In the genomic region with DNA sequence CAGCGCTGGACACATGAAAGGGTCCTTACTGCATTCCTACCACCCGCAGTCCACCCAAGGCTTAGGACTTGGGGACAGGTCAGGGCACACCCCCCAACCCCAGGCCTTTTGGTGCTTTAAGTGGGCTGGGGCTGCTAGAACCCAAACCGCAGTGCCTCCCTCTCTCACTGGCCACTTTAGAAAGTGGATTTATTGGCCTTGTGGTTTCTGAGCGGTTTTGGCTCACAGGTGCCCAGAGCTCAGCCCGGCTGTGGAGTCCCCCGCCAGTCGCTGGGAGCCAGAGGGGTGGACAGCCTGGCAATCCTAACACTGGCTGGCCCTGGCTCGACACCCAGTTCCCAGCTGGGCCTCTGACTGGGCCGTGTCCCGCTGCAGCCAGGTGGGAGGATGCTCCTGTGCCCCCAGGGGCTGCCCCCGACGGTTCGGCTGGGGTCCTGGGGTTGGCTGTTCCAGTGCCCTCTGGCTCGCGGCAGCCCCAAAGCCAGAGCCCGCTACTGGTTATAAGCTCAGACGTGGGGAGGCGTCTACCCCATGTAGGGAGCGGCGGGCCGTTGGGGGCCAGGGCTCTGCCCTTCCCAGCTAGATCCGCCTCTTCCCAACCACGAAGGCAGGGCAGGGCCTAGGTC, we compare ENCODE assay signal across 18 cellular contexts.
DNase-seq lines count a peak whose midpoint lies in the region; ATAC-seq, FAIRE-seq and TF ChIP-seq lines count a peak whose summit lies in the region.
"Had no signal": no experiment of that assay in that cellular context is flagged by ENCODE, and none has a peak within 500 bp of the region (broad histone marks: within the 10 kb centered on the region; RNA-seq: fewer than 3 reads in every experiment).

No MANE protein-coding gene starts in this region.

- peaks cover 15% of the 10 kb centered on the region for H3K4me1 ChIP-seq in KMS-11 (ENCODE audit: low read depth, poor library complexity, severe bottlenecking)
- peaks cover 0 to 3% (median 0%) of the 10 kb centered on the region in 4 experiments; a peak in 2 of 7 replicates for H3K4me1 ChIP-seq in H1 (replicated peaks in 1 of 4; ENCODE audit: control insufficient read depth in 3 of 4, insufficient read depth in 4 of 4, low read length in 3 of 4)

- H2BK15ac ChIP-seq in H1 (ENCODE audit: low read length), result no peak overlapping the region

- peak overlapping the region; percentile 13; the same call in 1 of the 2 replicates for H3K4me2 ChIP-seq in KMS-11
- H3K4me2 ChIP-seq in H1 (ENCODE audit: insufficient read depth in 1 of 2, low read depth in 2 of 2, low read length in 2 of 2), result no peak overlapping the region
- H3K4me2 ChIP-seq: A549 had no signal

- no peak overlapping the region for H3K27ac ChIP-seq in KMS-11
- H3K27ac ChIP-seq in H1 (ENCODE audit: low read depth, low read length), result no peak overlapping the region

- no peak overlapping the region for H3K23ac ChIP-seq in H1 (ENCODE audit: insufficient read length)

- intact Hi-C loops in left ventricle myocardium superior (cut with micrococcal nuclease), result no loop called here
- intact Hi-C loops in Right ventricle myocardium superior (cut with DNase I), result no loop called here

- no peak overlapping the region for H4K91ac ChIP-seq in H1 (replicated peaks; ENCODE audit: insufficient read length, low read length)

- TF ChIP-seq EP300 in H1 (IDR thresholded peaks at IDR 0.05; ENCODE audit: borderline replicate concordance in 1 of 2, low read depth in 2 of 2, low read length in 2 of 2), result no peak

- no peak for TF ChIP-seq POLR2A in H1 (IDR thresholded peaks at IDR 0.05; ENCODE audit: control extremely low read depth in 1 of 2, low read depth in 2 of 2, low read length in 2 of 2)

- TF ChIP-seq CTCF in KMS-11 (conservative IDR thresholded peaks at IDR 0.05; ENCODE audit: low read depth, low read length), result no peak
- no peak for TF ChIP-seq CTCF in H1 (IDR thresholded peaks at IDR 0.05; ENCODE audit: control extremely low read depth in 1 of 3, insufficient read depth in 1 of 3, low read depth in 1 of 3, low read length in 3 of 3)

- H3K4me3 ChIP-seq in KMS-11 (IDR thresholded peaks at IDR 0.05; ENCODE audit: insufficient read depth, low read depth, low read length) (no peak overlapping the region), H1 (ENCODE audit: extremely low read depth in 1 of 4, insufficient read depth in 2 of 4, low read depth in 3 of 4, low read length in 4 of 4) (no peak overlapping the region)
- H3K4me3 ChIP-seq: A549, K562 had no signal

- CTCF ChIA-PET in H1 (lab: Charles Lee; ENCODE audit: partially characterized antibody), result no interaction called here

- no peak overlapping the region for H3K18ac ChIP-seq in H1 (ENCODE audit: extremely low read depth, low read length)

- H3K79me1 ChIP-seq in H1 (ENCODE audit: low read depth, low read length), result no peaks in the 10 kb centered on the region

- no peak overlapping the region for H2BK12ac ChIP-seq in H1 (ENCODE audit: low read depth, low read length)

- H3K23me2 ChIP-seq in H1 (ENCODE audit: low read depth, low read length), result no peaks in the 10 kb centered on the region

- no peak overlapping the region for H3K56ac ChIP-seq in H1 (replicated peaks; ENCODE audit: insufficient read length, low read depth, low read length)

- peaks cover 36% of the 10 kb centered on the region for H3K27me3 ChIP-seq in KMS-11 (ENCODE audit: insufficient read depth, low read depth)
- no peaks in the 10 kb centered on the region; a peak in 1 of 7 replicates for H3K27me3 ChIP-seq in H1 (replicated peaks in 1 of 4; ENCODE audit: control insufficient read depth in 3 of 4, extremely low read depth in 1 of 4, insufficient read depth in 3 of 4, low read length in 3 of 4)

- no peak overlapping the region; the same call in 1 of the 2 replicates for H4K8ac ChIP-seq in H1 (ENCODE audit: extremely low read depth, insufficient read depth, low read length)

- DNase-seq in left ventricle myocardium superior (peak; percentile 12), Right ventricle myocardium superior (no peak), H1 (ENCODE audit: low read depth in 1 of 2, low spot score in 2 of 2) (no peak), T-helper 1 cell (no peak), ecto neural progenitor cell (ENCODE audit: low spot score) (no peak)
- DNase-seq: DMS 273 treated with DMSO at 0.1 percent for 48 hours; EL; H7; NCI-H1105 treated with DMSO at 0.1 percent for 48 hours; NCI-H1694 treated with DMSO at 0.1 percent for 48 hours; NCI-H2107; NCI-H2227 treated with DMSO at 0.1 percent for 48 hours; NCI-H524 treated with DMSO at 0.1 percent for 48 hours; NK-92 treated with Interleukin-12 subunit alpha and Interleukin-12 subunit beta, amount 100 ng/mL, for 24 hours had no signal

- H3K14ac ChIP-seq in H1 (ENCODE audit: insufficient read length), result no peak overlapping the region

- H3K4ac ChIP-seq in H1 (replicated peaks; ENCODE audit: insufficient read length, low read depth, low read length), result no peak overlapping the region

- no peak for FAIRE-seq in H1 (lab: Jason Lieb, UNC)
- FAIRE-seq: A549, K562 had no signal

- no peak overlapping the region for H3K9ac ChIP-seq in KMS-11
- no peak overlapping the region for H3K9ac ChIP-seq in H1 (replicated peaks in 1 of 4; ENCODE audit: extremely low read depth in 1 of 4, low read depth in 3 of 4, low read length in 3 of 4)

- H2AFZ ChIP-seq in KMS-11 (ENCODE audit: low read depth) (no peak overlapping the region), H1 (ENCODE audit: low read length) (no peak overlapping the region)

- POLR2A ChIA-PET in H1 (lab: Charles Lee; ENCODE audit: partially characterized antibody), result interaction anchor here (0.6 kb wide), 1 partner anchor 105 kb away, joined by 3 read pairs; no protein-coding TSS in a partner anchor

- no peaks in the 10 kb centered on the region for H3K79me2 ChIP-seq in KMS-11 (ENCODE audit: insufficient read depth, low read depth)
- no peaks in the 10 kb centered on the region for H3K79me2 ChIP-seq in H1 (ENCODE audit: control insufficient read depth in 1 of 2, insufficient read depth in 2 of 2, low read length in 2 of 2)

- 90% methylated on average over 21 of the region's 23 CpGs; no CpG with 5 or more reads in 1 of the 2 experiments for WGBS in H1 (ENCODE audit: extremely low coverage in 1 of 2, insufficient coverage in 1 of 2, insufficient read length in 1 of 2, insufficient replicate concordance in 2 of 2, low coverage in 1 of 2, low lambda C conversion rate in 2 of 2, missing lambda C conversion rate in 1 of 2), 2 experiments

- TF ChIP-seq RAD21 in H1 (IDR thresholded peaks at IDR 0.05 in 1 of 2, conservative IDR thresholded peaks at IDR 0.05 in 1 of 2; ENCODE audit: low read depth in 2 of 2, low read length in 2 of 2), result no peak

- no peak overlapping the region for H4K5ac ChIP-seq in H1 (ENCODE audit: insufficient read length, low read depth, low read length)

- H2AK5ac ChIP-seq in H1 (ENCODE audit: low read depth, low read length), result no peak overlapping the region

- ATAC-seq in left ventricle myocardium superior (no peak), Right ventricle myocardium superior (ENCODE audit: poor library complexity) (no peak), HG03378 (IDR thresholded peaks at IDR 0.05; ENCODE audit: unreplicated experiment) (no peak)
- ATAC-seq: A549, K562 had no signal

- no peaks in the 10 kb centered on the region for H3K9me3 ChIP-seq in H1 (ENCODE audit: insufficient read depth in 2 of 2, low read depth in 1 of 2, low read length in 1 of 2)
- H3K9me3 ChIP-seq: A549 had no signal

- no peak overlapping the region for H2BK120ac ChIP-seq in H1 (replicated peaks; ENCODE audit: low read depth, low read length)

- 0 out of 2 replicates have a peak overlapping the region, but pooled peaks have one; percentile 52 for H2BK5ac ChIP-seq in H1 (ENCODE audit: low read depth, low read length)

- no peak overlapping the region for H2BK20ac ChIP-seq in H1 (ENCODE audit: low read length)

- no peaks in the 10 kb centered on the region for H4K20me1 ChIP-seq in KMS-11 (ENCODE audit: insufficient read depth)
- H4K20me1 ChIP-seq in H1 (replicated peaks in 1 of 2; ENCODE audit: control insufficient read depth in 1 of 2, insufficient read depth in 2 of 2, low read length in 2 of 2), result no peaks in the 10 kb centered on the region

- H3K36me3 ChIP-seq in KMS-11 (ENCODE audit: insufficient read depth), result no peaks in the 10 kb centered on the region
- H3K36me3 ChIP-seq in H1 (ENCODE audit: control insufficient read depth in 2 of 4, insufficient read depth in 4 of 4, low read length in 3 of 4), result no peaks in the 10 kb centered on the region

TF ChIP-seq in H1, 55 proteins besides CTCF, POLR2A, EP300 and RAD21:
- TF ChIP-seq SIX5 (IDR thresholded peaks at IDR 0.05; ENCODE audit: low read depth, low read length), result no peak
- no peak for TF ChIP-seq BACH1 (IDR thresholded peaks at IDR 0.05; ENCODE audit: low read length)
- no peak for TF ChIP-seq SP1 (IDR thresholded peaks at IDR 0.05; ENCODE audit: low read depth, low read length)
- no peak for TF ChIP-seq KDM4A (IDR thresholded peaks at IDR 0.05; ENCODE audit: low read depth, low read length, severe bottlenecking)
- TF ChIP-seq SP4 (IDR thresholded peaks at IDR 0.05; ENCODE audit: low read length), result no peak
- TF ChIP-seq MAFK (IDR thresholded peaks at IDR 0.05; ENCODE audit: low read depth, low read length), result no peak
- TF ChIP-seq HDAC6 (IDR thresholded peaks at IDR 0.05; ENCODE audit: low read depth, low read length), result no peak
- TF ChIP-seq, protein P1, sequence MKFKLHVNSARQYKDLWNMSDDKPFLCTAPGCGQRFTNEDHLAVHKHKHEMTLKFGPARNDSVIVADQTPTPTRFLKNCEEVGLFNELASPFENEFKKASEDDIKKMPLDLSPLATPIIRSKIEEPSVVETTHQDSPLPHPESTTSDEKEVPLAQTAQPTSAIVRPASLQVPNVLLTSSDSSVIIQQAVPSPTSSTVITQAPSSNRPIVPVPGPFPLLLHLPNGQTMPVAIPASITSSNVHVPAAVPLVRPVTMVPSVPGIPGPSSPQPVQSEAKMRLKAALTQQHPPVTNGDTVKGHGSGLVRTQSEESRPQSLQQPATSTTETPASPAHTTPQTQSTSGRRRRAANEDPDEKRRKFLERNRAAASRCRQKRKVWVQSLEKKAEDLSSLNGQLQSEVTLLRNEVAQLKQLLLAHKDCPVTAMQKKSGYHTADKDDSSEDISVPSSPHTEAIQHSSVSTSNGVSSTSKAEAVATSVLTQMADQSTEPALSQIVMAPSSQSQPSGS (IDR thresholded peaks at IDR 0.05; ENCODE audit: low read length), result no peak
- no peak for TF ChIP-seq CBX5 (IDR thresholded peaks at IDR 0.05; ENCODE audit: low read depth, low read length)
